In the genomic region with DNA sequence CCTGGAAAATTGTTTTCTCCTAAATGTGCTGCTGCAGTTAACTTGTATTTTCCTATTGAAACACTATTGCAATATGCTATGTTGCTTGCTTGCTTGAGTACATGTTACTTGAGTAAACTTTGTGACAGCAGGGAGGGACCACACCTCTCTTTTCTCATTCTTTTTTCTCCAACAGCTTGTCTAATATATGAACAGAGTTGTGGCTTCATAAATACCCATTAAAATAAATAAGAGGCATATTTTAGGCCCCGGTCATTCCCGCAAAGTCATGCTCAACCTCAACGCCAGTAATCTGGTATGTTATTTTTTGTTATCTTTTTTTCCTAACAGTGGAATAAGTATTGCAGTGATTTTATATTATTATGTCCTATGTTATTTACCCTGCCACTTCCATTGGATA, we compare ENCODE assay signal across 7 cellular contexts.
DNase-seq lines count a peak whose midpoint lies in the region; FAIRE-seq and TF ChIP-seq lines count a peak whose summit lies in the region.
"Not testable (repeated sequence)": the region's sequence is repeated elsewhere in the genome, so short reads cannot be mapped to it uniquely, and the experiment has no call there.

No MANE protein-coding gene starts in this region.

- peaks cover 56% of the 10 kb centered on the region for H3K4me1 Mint-ChIP-seq in chondrocyte (ENCODE audit: low read depth)
- H3K4me1 Mint-ChIP-seq in osteocyte (ENCODE audit: unreplicated experiment) = peaks cover 64% of the 10 kb centered on the region

- not testable (repeated sequence) for H3K9me3 Mint-ChIP-seq in chondrocyte (ENCODE audit: low read depth)
- H3K9me3 Mint-ChIP-seq in osteocyte (ENCODE audit: unreplicated experiment) = peaks cover 16% of the 10 kb centered on the region

- H3K36me3 ChIP-seq in MG63 = not testable (repeated sequence)

- not testable (repeated sequence) for TF ChIP-seq CTCF in AG09309 (IDR thresholded peaks at IDR 0.05; ENCODE audit: control insufficient read depth, insufficient read depth, low read depth, low read length, missing control alignments); chondrocyte (IDR thresholded peaks at IDR 0.05); fibroblast of villous mesenchyme (IDR thresholded peaks at IDR 0.05; ENCODE audit: insufficient read depth, low read depth, low read length); osteocyte (IDR thresholded peaks at IDR 0.05)

- peak; percentile 14 for DNase-seq in AG09309 (ENCODE audit: low read depth)
- not testable (repeated sequence) for DNase-seq in H54 (ENCODE audit: insufficient read length, low spot score); chondrocyte (ENCODE audit: low spot score); osteocyte (ENCODE audit: extremely low spot score, unreplicated experiment)
- DNase-seq in MG63 = peak; percentile 0
- DNase-seq in amniotic stem cell (lab: John Stamatoyannopoulos, UW) = peak; percentile 21
- DNase-seq in fibroblast of villous mesenchyme (ENCODE audit: low read depth) = peak; percentile 70

- not testable (repeated sequence) for H3K36me3 Mint-ChIP-seq in chondrocyte (ENCODE audit: low read depth); osteocyte (ENCODE audit: unreplicated experiment)

- FAIRE-seq in H54 (lab: Jason Lieb, UNC) = peak; percentile 90

- H3K27me3 Mint-ChIP-seq in chondrocyte (ENCODE audit: low read depth); osteocyte (ENCODE audit: unreplicated experiment): not testable (repeated sequence)

- not testable (repeated sequence) for H3K4me3 ChIP-seq in AG09309 (ENCODE audit: control insufficient read depth, low read depth, low read length); MG63; fibroblast of villous mesenchyme (ENCODE audit: low read depth, low read length)

- not testable (repeated sequence) for H3K9me3 ChIP-seq in MG63

- TF ChIP-seq POLR2A in H54 (IDR thresholded peaks at IDR 0.05; ENCODE audit: low read depth, low read length) = not testable (repeated sequence)

- not testable (repeated sequence) for H3K4me3 Mint-ChIP-seq in chondrocyte (ENCODE audit: unreplicated experiment); osteocyte (ENCODE audit: unreplicated experiment)

- H3K27me3 ChIP-seq in MG63 = not testable (repeated sequence)

- H3K27ac Mint-ChIP-seq in chondrocyte (ENCODE audit: unreplicated experiment) (peak overlapping the region; percentile 71), osteocyte (ENCODE audit: unreplicated experiment) (peak overlapping the region; percentile 83)
